ENCODE assay signal across 16 cellular contexts in genomic region chr1:25780318-25781129, GRCh38. TPM values are rescaled to one million over a fixed set of nuclear protein-coding genes. Genes with fewer than 3 reads are reported as not detected.
DNase-seq lines count a peak whose midpoint lies in the region; ATAC-seq and TF ChIP-seq lines count a peak whose summit lies in the region.
"Had no signal": no experiment of that assay in that cellular context is flagged by ENCODE, and none has a peak within 500 bp of the region (broad histone marks: within the 10 kb centered on the region; RNA-seq: fewer than 3 reads in every experiment).

No MANE protein-coding gene starts in this region.

- POLR2A ChIA-PET in activated CD8-positive, alpha-beta T cell treated with anti-CD3 and anti-CD28 coated beads for 36 hours (lab: Charles Lee) = interaction anchor here (0.8 kb wide), 1 partner anchor 16 kb away, joined by 3 read pairs; no protein-coding TSS in a partner anchor

- no peak overlapping the region for H3K9ac ChIP-seq in GM23248

- H3K4me2 ChIP-seq in GM23248 (ENCODE audit: unreplicated experiment) = no peak overlapping the region

- no peaks in the 10 kb centered on the region for H3K9me3 ChIP-seq in cardiac muscle cell (ENCODE audit: low read depth)
- no peaks in the 10 kb centered on the region for H3K9me3 ChIP-seq in T-helper 17 cell (ENCODE audit: control insufficient read depth, low read length, poor library complexity, severe bottlenecking)
- H3K9me3 ChIP-seq in GM23248 (ENCODE audit: low read depth) = no peaks in the 10 kb centered on the region

- peaks cover 47% of the 10 kb centered on the region for H3K4me1 ChIP-seq in cardiac muscle cell (ENCODE audit: low read depth)
- H3K4me1 ChIP-seq in GM23248 (ENCODE audit: insufficient read depth) = no peaks in the 10 kb centered on the region

- in situ Hi-C loops in GM23248 (cut with MboI) = no loop called here

- H3F3A ChIP-seq in GM23248 (ENCODE audit: insufficient read depth) = no peaks in the 10 kb centered on the region

- intact Hi-C loops in cardiac septum (cut with DNase I) = no loop called here
- intact Hi-C loops in activated CD8-positive, alpha-beta T cell treated with anti-CD3 and anti-CD28 coated beads for 36 hours (cut with micrococcal nuclease) = no loop called here

- TF ChIP-seq CTCF in cardiac muscle cell (IDR thresholded peaks at IDR 0.05; ENCODE audit: low read depth, low read length) = no peak
- TF ChIP-seq CTCF in activated CD8-positive, alpha-beta T cell treated with anti-CD3 and anti-CD28 coated beads for 36 hours (IDR thresholded peaks at IDR 0.05) = no peak

- H3K4me3 Mint-ChIP-seq in T-helper 17 cell = no peak overlapping the region
- H3K4me3 Mint-ChIP-seq in activated CD8-positive, alpha-beta T cell treated with anti-CD3 and anti-CD28 coated beads for 36 hours = no peak overlapping the region
- H3K4me3 Mint-ChIP-seq: activated CD4-positive, alpha-beta T cell treated with anti-CD3 and anti-CD28 coated beads for 36 hours; activated T-cell treated with anti-CD3 and anti-CD28 coated beads, Interleukin-2, amount 50 U/mL, for 4 hours; memory B cell had no signal

- no peak overlapping the region for H2AFZ ChIP-seq in GM23248

- H3K4me1 Mint-ChIP-seq in T-helper 17 cell = peaks cover 5% of the 10 kb centered on the region
- H3K4me1 Mint-ChIP-seq in activated CD8-positive, alpha-beta T cell treated with anti-CD3 and anti-CD28 coated beads for 36 hours (ENCODE audit: low read depth) = peaks cover 5% of the 10 kb centered on the region

- H3K27ac ChIP-seq in cardiac muscle cell = peak overlapping the region; percentile 79
- H3K27ac ChIP-seq in GM23248 = no peak overlapping the region

- H3K36me3 Mint-ChIP-seq in T-helper 17 cell (ENCODE audit: low read depth) = peaks cover 2% of the 10 kb centered on the region
- H3K36me3 Mint-ChIP-seq in activated CD8-positive, alpha-beta T cell treated with anti-CD3 and anti-CD28 coated beads for 36 hours (ENCODE audit: low read depth) = no peaks in the 10 kb centered on the region
- H3K36me3 Mint-ChIP-seq: memory B cell had no signal

- H3K79me2 ChIP-seq in GM23248 (ENCODE audit: insufficient read depth) = no peaks in the 10 kb centered on the region

- no peaks in the 10 kb centered on the region for H3K9me3 Mint-ChIP-seq in activated CD8-positive, alpha-beta T cell treated with anti-CD3 and anti-CD28 coated beads for 36 hours
- H3K9me3 Mint-ChIP-seq: activated T-cell treated with anti-CD3 and anti-CD28 coated beads, Interleukin-2, amount 50 U/mL, for 4 hours; memory B cell had no signal

- no peaks in the 10 kb centered on the region for H3K27me3 Mint-ChIP-seq in T-helper 17 cell
- H3K27me3 Mint-ChIP-seq in activated CD8-positive, alpha-beta T cell treated with anti-CD3 and anti-CD28 coated beads for 36 hours = no peaks in the 10 kb centered on the region
- H3K27me3 Mint-ChIP-seq: activated CD4-positive, alpha-beta T cell treated with anti-CD3 and anti-CD28 coated beads for 36 hours; memory B cell had no signal

- H3K27me3 ChIP-seq in cardiac muscle cell (no peaks in the 10 kb centered on the region), GM23248 (replicated peaks; ENCODE audit: insufficient read depth) (no peaks in the 10 kb centered on the region)

- no peaks in the 10 kb centered on the region for H4K20me1 ChIP-seq in GM23248 (ENCODE audit: insufficient read depth)

- CTCF ChIA-PET in activated CD8-positive, alpha-beta T cell treated with anti-CD3 and anti-CD28 coated beads for 36 hours (lab: Charles Lee) = interaction anchor here (0.6 kb wide), 1 partner anchor 166 kb away, joined by 3 read pairs; no protein-coding TSS in a partner anchor

- peak; percentile 39 to 60 for DNase-seq in cardiac muscle cell (ENCODE audit: low read depth in 1 of 2, low spot score in 1 of 2)
- DNase-seq in cardiac septum (ENCODE audit: low spot score) = no peak
- no peak for DNase-seq in T-helper 17 cell
- DNase-seq in iris pigment epithelial cell (ENCODE audit: low read depth) = peak; percentile 27
- DNase-seq in GM23248 = no peak
- DNase-seq in activated CD8-positive, alpha-beta T cell treated with anti-CD3 and anti-CD28 coated beads for 36 hours = no peak
- no peak for DNase-seq in anterior cingulate cortex (lab: John Stamatoyannopoulos, UW)
- DNase-seq: activated CD4-positive, alpha-beta T cell treated with anti-CD3 and anti-CD28 coated beads for 36 hours; activated T-cell treated with anti-CD3 and anti-CD28 coated beads, Interleukin-2, amount 50 U/mL, for 4 hours; aorta; DND-41; NCI-H1436; stimulated activated CD8-positive, alpha-beta memory T cell treated with anti-CD3 and anti-CD28 coated beads, Interleukin-4, amount 100 ng/mL, for 48 hours; T-helper 1 cell had no signal

- no peak for ATAC-seq in T-helper 17 cell
- no peak for ATAC-seq in GM21447 (IDR thresholded peaks at IDR 0.05; ENCODE audit: unreplicated experiment)
- no peak for ATAC-seq in activated CD8-positive, alpha-beta T cell treated with anti-CD3 and anti-CD28 coated beads for 36 hours
- ATAC-seq: activated CD4-positive, alpha-beta T cell treated with anti-CD3 and anti-CD28 coated beads for 36 hours; activated T-cell treated with anti-CD3 and anti-CD28 coated beads, Interleukin-2, amount 50 U/mL, for 4 hours had no signal

- no peak overlapping the region for H3K4me3 ChIP-seq in cardiac muscle cell
- H3K4me3 ChIP-seq in GM23248 = no peak overlapping the region

- WGBS in GM23248 (ENCODE audit: low coverage in 1 of 2, low lambda C conversion rate in 2 of 2, missing lambda C conversion rate in 2 of 2), 2 experiments = 90 to 95% methylated on average over 14 of the region's 14 CpGs

- H3K36me3 ChIP-seq in cardiac muscle cell (no peaks in the 10 kb centered on the region), GM23248 (ENCODE audit: low read depth) (no peaks in the 10 kb centered on the region)

- H3K27ac Mint-ChIP-seq in T-helper 17 cell = peak overlapping the region; percentile 29
- H3K27ac Mint-ChIP-seq in activated CD8-positive, alpha-beta T cell treated with anti-CD3 and anti-CD28 coated beads for 36 hours = no peak overlapping the region
- H3K27ac Mint-ChIP-seq: activated CD4-positive, alpha-beta T cell treated with anti-CD3 and anti-CD28 coated beads for 36 hours; memory B cell had no signal

- H3K9me2 ChIP-seq in GM23248 (ENCODE audit: insufficient read depth) = no peaks in the 10 kb centered on the region

RNA-seq across cellular contexts. Expression of gene SELENON, which starts 19.5 kb away (rescaled TPM):
- 97.3 and 123 TPM in 2 replicates for total RNA-seq in cardiac muscle cell
- 111 and 130 TPM in 2 replicates for polyA plus RNA-seq in cardiac muscle cell
- 53.0 TPM for total RNA-seq in cardiac septum
- total RNA-seq in T-helper 17 cell = 10 to 100 TPM; 24.5 to 25.2 TPM
- 45.3 and 49.7 TPM in 2 replicates for total RNA-seq in GM23248 (2014; rRNA removed; shearing (Covaris generic))
- 8.3 and 9.0 TPM in 2 replicates for polyA plus RNA-seq in GM23248 (2016; fragmentation: Nextera tagmentation; extraction: Ambion mirVana)
- 10 to 100 TPM; 15.3 to 17.7 TPM for total RNA-seq in activated CD8-positive, alpha-beta T cell treated with anti-CD3 and anti-CD28 coated beads for 36 hours

RNA-seq across cellular contexts. Expression of gene MTFR1L, which starts 39.2 kb away (rescaled TPM):
- total RNA-seq in cardiac muscle cell (158 and 197 TPM in 2 replicates), cardiac septum (187 TPM), T-helper 17 cell (10 to 100 TPM; 30.4 to 37.4 TPM)
- polyA plus RNA-seq in cardiac muscle cell (251 and 266 TPM in 2 replicates), GM23248 (2016; fragmentation: Nextera tagmentation; extraction: Ambion mirVana) (74.2 and 78.1 TPM in 2 replicates)
- 57.2 and 58.3 TPM in 2 replicates for total RNA-seq in GM23248 (2014; rRNA removed; shearing (Covaris generic))
- total RNA-seq in activated CD8-positive, alpha-beta T cell treated with anti-CD3 and anti-CD28 coated beads for 36 hours = 10 to 100 TPM; 25.6 to 27.4 TPM

Comparison
In these comparisons a context has a peak if more than half of its experiments do, and no peak if none do; other contexts are left out.
1. DNase-seq: peak in cardiac muscle cell (2 of 2) and iris pigment epithelial cell (single experiment); none in cardiac septum (single experiment), T-helper 17 cell (0 of 3), GM23248 (single experiment), activated CD8-positive, alpha-beta T cell treated with anti-CD3 and anti-CD28 coated beads for 36 hours (single experiment) and anterior cingulate cortex (0 of 58).